In genomic region chrX:110251961-110252360, GRCh38 we compare ENCODE assay signal across 33 cellular contexts.
"Had no signal": no experiment of that assay in that cellular context is flagged by ENCODE, and none has a peak within 500 bp of the region (broad histone marks: within the 10 kb centered on the region; RNA-seq: fewer than 3 reads in every experiment).

No MANE protein-coding gene starts in this region.

- H3K27ac ChIP-seq: adrenal gland, ascending aorta, body of pancreas, brain microvascular endothelial cell, breast epithelium, cardiac muscle cell had no signal

- DNase-seq: activated effector memory CD4-positive, alpha-beta T cell treated with anti-CD3 and anti-CD28 coated beads, Interleukin-2, amount 50 U/mL, for 16 hours; activated effector memory CD4-positive, alpha-beta T cell treated with Interleukin-2 at 50 U/mL for 16 hours; activated gamma-delta T cell; activated gamma-delta T cell treated with Interleukin-2 at 50 U/mL for 16 hours; activated naive CD4-positive, alpha-beta T cell; activated naive CD4-positive, alpha-beta T cell treated with anti-CD3 and anti-CD28 coated beads for 36 hours; activated naive CD4-positive, alpha-beta T cell treated with anti-CD3 and anti-CD28 coated beads, Interleukin-2, amount 10 ng/mL, durations not matched to agents 7 days and 5 days; activated naive CD4-positive, alpha-beta T cell treated with anti-CD3 and anti-CD28 coated beads, Interleukin-2, amount 50 U/mL, for 16 hours; activated naive CD4-positive, alpha-beta T cell treated with Interleukin-2 at 50 U/mL for 16 hours; activated naive CD8-positive, alpha-beta T cell treated with anti-CD3 and anti-CD28 coated beads for 36 hours; activated naive CD8-positive, alpha-beta T cell treated with anti-CD3 and anti-CD28 coated beads, Interleukin-2, amount 10 ng/mL, durations not matched to agents 7 days and 5 days; activated naive CD8-positive, alpha-beta T cell treated with anti-CD3 and anti-CD28 coated beads, Interleukin-2, amount 50 U/mL, for 24 hours; activated T-cell treated with anti-CD3 and anti-CD28 coated beads, Interleukin-2, amount 50 U/mL, for 1 hour; activated T-cell treated with anti-CD3 and anti-CD28 coated beads, Interleukin-2, amount 50 U/mL, for 24 hours; activated T-cell treated with anti-CD3 and anti-CD28 coated beads, Interleukin-2, amount 50 U/mL, for 4 hours; activated T-cell treated with anti-CD3 and anti-CD28 coated beads, Interleukin-2, amount 50 U/mL, for 48 hours; activated T-cell treated with anti-CD3 and anti-CD28 coated beads, Interleukin-2, amount 50 U/mL, for 72 hours; adrenal gland; amniotic stem cell; amygdala; anterior cingulate cortex; aorta; body of pancreas; brain microvascular endothelial cell; caudate nucleus; central memory CD4-positive, alpha-beta T cell; cerebellar nuclear complex had no signal

- H3K4me1 ChIP-seq: adrenal gland, ascending aorta, body of pancreas, breast epithelium had no signal

- FAIRE-seq: bronchial epithelial cell had no signal

- H3K27me3 ChIP-seq: adrenal gland, ascending aorta, body of pancreas, brain microvascular endothelial cell, cardiac muscle cell had no signal

- ATAC-seq: activated naive CD4-positive, alpha-beta T cell treated with anti-CD3 and anti-CD28 coated beads, Interleukin-2, amount 50 U/mL, for 72 hours; activated naive CD8-positive, alpha-beta T cell treated with anti-CD3 and anti-CD28 coated beads, Interleukin-2, amount 50 U/mL, for 24 hours; activated T-cell treated with anti-CD3 and anti-CD28 coated beads, Interleukin-2, amount 50 U/mL, for 4 hours; activated T-cell treated with anti-CD3 and anti-CD28 coated beads, Interleukin-2, amount 50 U/mL, for 72 hours; activated T-helper 17 cell treated with anti-CD3 and anti-CD28 coated beads, Interleukin-2, amount 50 U/mL, for 72 hours; body of pancreas had no signal

- H3K4me3 ChIP-seq: adrenal gland, ascending aorta, body of pancreas, breast epithelium, cardiac muscle cell had no signal

- H3K36me3 ChIP-seq: adrenal gland, ascending aorta, brain microvascular endothelial cell, breast epithelium, cardiac muscle cell had no signal

- H3K9me3 ChIP-seq: adrenal gland, ascending aorta, body of pancreas, breast epithelium had no signal
